ENCODE assay signal across 28 cellular contexts in the genomic region with DNA sequence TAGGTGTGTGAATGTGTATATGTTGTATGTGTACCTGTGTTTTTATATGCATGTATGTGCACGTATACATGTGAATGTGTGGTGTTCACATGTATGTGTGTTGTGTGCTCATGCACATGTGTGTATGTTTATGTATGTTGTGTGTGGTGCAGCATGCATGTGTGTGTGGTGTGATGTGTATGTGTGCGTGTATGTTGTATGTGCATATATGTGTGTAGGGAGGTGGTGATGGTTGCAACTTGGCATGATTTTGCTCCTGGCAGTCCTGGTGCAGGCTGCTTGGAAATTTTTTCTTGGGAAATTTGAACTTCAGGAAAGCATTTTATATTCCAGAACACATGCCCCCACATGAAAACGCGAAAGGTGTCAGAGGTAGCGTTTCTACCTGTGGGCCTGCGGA.
A peak's percentile ranks its signal among the peaks of the same experiment; 100 is the strongest.
DNase-seq lines count a peak whose midpoint lies in the region; ATAC-seq, FAIRE-seq and TF ChIP-seq lines count a peak whose summit lies in the region.
"Had no signal": no experiment of that assay in that cellular context is flagged by ENCODE, and none has a peak within 500 bp of the region (broad histone marks: within the 10 kb centered on the region; RNA-seq: fewer than 3 reads in every experiment).

No MANE protein-coding gene starts in this region.

- in situ Hi-C loops in HepG2 (cut with HindIII; ENCODE audit: extremely low pct_ligation_motif_present, low pct_unique_long_range_greater_than_20kb) = no loop called here

- WGBS in HepG2 (ENCODE audit: low lambda C conversion rate) = 45% methylated on average over 5 of the region's 6 CpGs
- WGBS in right lobe of liver (ENCODE audit: insufficient coverage, low coverage, low lambda C conversion rate, missing lambda C conversion rate) = 71% methylated on average over 4 of the region's 6 CpGs
- WGBS in esophagus muscularis mucosa = 90% methylated on average over 6 of the region's 6 CpGs
- WGBS in neuronal stem cell (ENCODE audit: extremely low coverage in 2 of 2, insufficient read length in 2 of 2, insufficient replicate concordance in 1 of 2), 2 donors = 100% methylated on average over 1 of the region's 6 CpGs; no CpG with 5 or more reads in 1 of the 2 donors

- H2BK120ac ChIP-seq in neuronal stem cell (ENCODE audit: low read depth, low read length) = no peak overlapping the region

- H3K9me3 ChIP-seq in HepG2 (ENCODE audit: low read length) (peaks cover 8% of the 10 kb centered on the region; the same call in 1 of the 2 replicates), right lobe of liver (no peaks in the 10 kb centered on the region), esophagus muscularis mucosa (peaks cover 0 to 7% (median 6%) of the 10 kb centered on the region in 4 donors), neuronal stem cell (replicated peaks in 1 of 2; ENCODE audit: control insufficient read depth in 2 of 2, insufficient read depth in 1 of 2, low read depth in 1 of 2, low read length in 2 of 2) (peaks cover 0 to 2% of the 10 kb centered on the region in 2 donors), Peyer's patch (no peaks in the 10 kb centered on the region)
- H3K9me3 ChIP-seq: A549, BE2C had no signal

- no peaks in the 10 kb centered on the region for H4K20me1 ChIP-seq in HepG2 (ENCODE audit: insufficient read depth, low read length)
- H4K20me1 ChIP-seq: BLaER1 had no signal

- no peaks in the 10 kb centered on the region for H3K79me2 ChIP-seq in HepG2 (ENCODE audit: insufficient read depth, low read length)

- H2BK12ac ChIP-seq in neuronal stem cell (ENCODE audit: low read length) = no peak overlapping the region

- no peaks in the 10 kb centered on the region for H3K79me1 ChIP-seq in neuronal stem cell (ENCODE audit: low read depth, low read length)

- DNase-seq in HepG2 (ENCODE audit: low spot score) (no peak), right lobe of liver (no peak), esophagus muscularis mucosa (ENCODE audit: extremely low spot score) (peak; percentile 90), neuronal stem cell (ENCODE audit: low spot score) (no peak), urothelium cell line (ENCODE audit: low spot score) (no peak), Peyer's patch (no peak), nucleus accumbens (lab: John Stamatoyannopoulos, UW) (no peak), superior temporal gyrus (ENCODE audit: extremely low spot score) (no peak)
- DNase-seq: AML-193; BE2C; C1 segment of cervical spinal cord; CD4-positive, alpha-beta memory T cell; CD4-positive, CD25-positive, alpha-beta regulatory T cell; CD8-positive, alpha-beta memory T cell; COR-L47; DMS 273 treated with DMSO at 0.1 percent for 48 hours; DMS153; DMS53; DMS79; DND-41; EL; GDM1 had no signal

- intact Hi-C loops in HepG2 (cut with micrococcal nuclease; ENCODE audit: unreplicated experiment) = no loop called here
- intact Hi-C loops in right lobe of liver (cut with DNase I) = no loop called here
- intact Hi-C loops in esophagus muscularis mucosa (cut with DNase I) = no loop called here

- CTCF ChIA-PET in HepG2 (lab: Yijun Ruan, JAX; ENCODE audit: low intra/inter-chr PET ratio, low total read pairs) = no interaction called here

- FAIRE-seq in HepG2 (lab: Jason Lieb, UNC) (no peak), urothelium cell line (lab: Jason Lieb, UNC) (peak; percentile 98)
- FAIRE-seq: A549, GM12878, GM12892, GM18507 had no signal

- H2BK5ac ChIP-seq in neuronal stem cell (ENCODE audit: low read length) = no peak overlapping the region

- H4K91ac ChIP-seq in neuronal stem cell (ENCODE audit: low read depth, low read length, poor library complexity) = no peak overlapping the region

- no peak overlapping the region for H3K23ac ChIP-seq in neuronal stem cell (ENCODE audit: low read depth, low read length, poor library complexity)

- TF ChIP-seq POLR2A in HepG2 (IDR thresholded peaks at IDR 0.05; ENCODE audit: insufficient read depth in 1 of 2, low read depth in 2 of 2, low read length in 2 of 2) (no peak), right lobe of liver (IDR thresholded peaks at IDR 0.05) (no peak), esophagus muscularis mucosa (IDR thresholded peaks at IDR 0.05; ENCODE audit: low read depth) (no peak), Peyer's patch (IDR thresholded peaks at IDR 0.05) (no peak)

- H3K18ac ChIP-seq in neuronal stem cell (ENCODE audit: low read length) = no peak overlapping the region

- no peak overlapping the region for H4K8ac ChIP-seq in neuronal stem cell (ENCODE audit: low read depth, low read length)

- ATAC-seq in HepG2 (no peak), right lobe of liver (no peak)
- ATAC-seq: A549, GM12878 had no signal

- H3K4me1 ChIP-seq in HepG2 (ENCODE audit: insufficient read depth, low read length) = no peaks in the 10 kb centered on the region
- H3K4me1 ChIP-seq in right lobe of liver = no peaks in the 10 kb centered on the region
- no peaks in the 10 kb centered on the region for H3K4me1 ChIP-seq in esophagus muscularis mucosa
- peaks cover 0 to 4% of the 10 kb centered on the region in 2 donors for H3K4me1 ChIP-seq in neuronal stem cell (ENCODE audit: control insufficient read depth in 2 of 2, insufficient read depth in 1 of 2, low read depth in 1 of 2, low read length in 2 of 2)
- no peaks in the 10 kb centered on the region for H3K4me1 ChIP-seq in Peyer's patch
- H3K4me1 ChIP-seq: A549, BE2C had no signal

- no peak for TF ChIP-seq EP300 in HepG2 (IDR thresholded peaks at IDR 0.05; ENCODE audit: low read depth in 2 of 2, low read length in 2 of 2)
- TF ChIP-seq EP300 in HepG2 (CRISPR knock-in tag; IDR thresholded peaks at IDR 0.05; ENCODE audit: borderline replicate concordance) = no peak
- TF ChIP-seq EP300 in esophagus muscularis mucosa (IDR thresholded peaks at IDR 0.05) = no peak

- peak overlapping the region; percentile 39 for H2BK15ac ChIP-seq in neuronal stem cell (ENCODE audit: low read length)

- no peak overlapping the region for H3K4me3 ChIP-seq in HepG2 (replicated peaks in 1 of 3; ENCODE audit: insufficient read depth in 1 of 3, low read depth in 2 of 3, low read length in 3 of 3)
- H3K4me3 ChIP-seq in right lobe of liver = no peak overlapping the region
- no peak overlapping the region for H3K4me3 ChIP-seq in esophagus muscularis mucosa
- H3K4me3 ChIP-seq in neuronal stem cell (ENCODE audit: low read length in 2 of 2) = peak overlapping the region in 1 of 2 donors; percentile 61
- H3K4me3 ChIP-seq in Peyer's patch = no peak overlapping the region
- H3K4me3 ChIP-seq: A549, BLaER1, GM12878 had no signal

- H3K27me3 ChIP-seq in HepG2 (ENCODE audit: control insufficient read depth in 1 of 2, insufficient read depth in 2 of 2, low read length in 2 of 2) (no peaks in the 10 kb centered on the region; a peak in 1 of 5 replicates), right lobe of liver (no peaks in the 10 kb centered on the region), esophagus muscularis mucosa (peaks cover 0 to 30% (median 0%) of the 10 kb centered on the region in 4 donors), neuronal stem cell (ENCODE audit: control insufficient read depth in 3 of 3, insufficient read depth in 3 of 3, low read depth in 1 of 3, low read length in 3 of 3) (no peaks in the 10 kb centered on the region), Peyer's patch (no peaks in the 10 kb centered on the region)
- H3K27me3 ChIP-seq: BE2C, BLaER1 had no signal

- H3K36me3 ChIP-seq in HepG2 (replicated peaks in 1 of 2; ENCODE audit: control insufficient read depth in 1 of 2, insufficient read depth in 2 of 2, low read length in 2 of 2) (no peaks in the 10 kb centered on the region), right lobe of liver (no peaks in the 10 kb centered on the region), esophagus muscularis mucosa (no peaks in the 10 kb centered on the region), neuronal stem cell (replicated peaks in 1 of 2; ENCODE audit: control insufficient read depth in 2 of 2, insufficient read depth in 2 of 2, low read length in 2 of 2) (no peaks in the 10 kb centered on the region), Peyer's patch (no peaks in the 10 kb centered on the region)
- H3K36me3 ChIP-seq: BE2C, BLaER1 had no signal

- POLR2A ChIA-PET in HepG2 (lab: Yijun Ruan, JAX) = no interaction called here

- H3K9ac ChIP-seq in HepG2 (ENCODE audit: insufficient read depth, low read depth, low read length) (no peak overlapping the region), neuronal stem cell (ENCODE audit: low read depth, low read length, poor library complexity) (no peak overlapping the region)
- H3K9ac ChIP-seq: BLaER1 had no signal

- no peak overlapping the region for H3K4ac ChIP-seq in neuronal stem cell (ENCODE audit: low read length)

- H3K4me2 ChIP-seq in HepG2 (ENCODE audit: low read depth, low read length) = no peak overlapping the region
- H3K4me2 ChIP-seq in neuronal stem cell (ENCODE audit: insufficient read depth, low read length, poor library complexity, severe bottlenecking) = no peak overlapping the region
- H3K4me2 ChIP-seq: A549, BLaER1 had no signal

- H2AFZ ChIP-seq in HepG2 (ENCODE audit: low read length) (no peak overlapping the region), neuronal stem cell (ENCODE audit: low read length) (no peak overlapping the region)

- no peak for TF ChIP-seq CTCF in HepG2 (CRISPR knock-in tag; IDR thresholded peaks at IDR 0.05)
- no peak for TF ChIP-seq CTCF in right lobe of liver (IDR thresholded peaks at IDR 0.05)
- TF ChIP-seq CTCF in esophagus muscularis mucosa (IDR thresholded peaks at IDR 0.05) = no peak
- no peak for TF ChIP-seq CTCF in Peyer's patch (IDR thresholded peaks at IDR 0.05)

- H3K27ac ChIP-seq in HepG2 (ENCODE audit: extremely low read length, insufficient read depth, low read length) = no peak overlapping the region
- no peak overlapping the region for H3K27ac ChIP-seq in right lobe of liver
- no peak overlapping the region for H3K27ac ChIP-seq in esophagus muscularis mucosa (replicated peaks in 1 of 4)
- H3K27ac ChIP-seq in neuronal stem cell (replicated peaks; ENCODE audit: low read length) = no peak overlapping the region
- no peak overlapping the region for H3K27ac ChIP-seq in Peyer's patch
- H3K27ac ChIP-seq: 22Rv1, A549, BLaER1 had no signal

- BruUV-seq in HepG2 (replicated peaks; lab: Mats Ljungman, UMichigan) = no TSS peak

- no peak for TF ChIP-seq RAD21 in HepG2 (CRISPR knock-in tag; IDR thresholded peaks at IDR 0.05)

- H2AK5ac ChIP-seq in neuronal stem cell (ENCODE audit: low read depth, low read length) = no peak overlapping the region

- no peak overlapping the region for H3K14ac ChIP-seq in neuronal stem cell (ENCODE audit: low read length)

TF ChIP-seq in HepG2, 621 proteins besides CTCF, POLR2A, EP300 and RAD21 (continues in another document):
- no peak for TF ChIP-seq ZNF781 (CRISPR knock-in tag; IDR thresholded peaks at IDR 0.05; ENCODE audit: borderline replicate concordance, not compliant biosample characterization)
